In the genomic region with DNA sequence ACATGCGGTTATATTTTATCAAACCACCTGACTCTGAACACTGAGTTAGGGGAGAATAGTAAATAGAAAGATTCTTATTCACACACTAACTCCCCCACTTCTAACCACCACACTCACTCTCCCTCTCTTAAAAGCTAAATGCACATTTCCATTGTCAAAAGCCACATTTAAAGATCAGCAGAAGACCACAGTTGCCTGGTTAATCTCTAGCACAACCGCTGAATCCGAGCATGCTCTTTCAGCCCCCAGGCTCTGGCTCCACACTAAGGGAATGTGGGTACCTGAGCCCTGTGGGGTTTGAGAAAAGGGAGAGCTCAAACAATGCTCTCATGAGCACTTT, we compare ENCODE assay signal across 17 cellular contexts. TPM values are rescaled to one million over a fixed set of nuclear protein-coding genes. Genes with fewer than 3 reads are reported as not detected.
DNase-seq lines count a peak whose midpoint lies in the region; ATAC-seq and TF ChIP-seq lines count a peak whose summit lies in the region.
"Had no signal": no experiment of that assay in that cellular context is flagged by ENCODE, and none has a peak within 500 bp of the region (broad histone marks: within the 10 kb centered on the region; RNA-seq: fewer than 3 reads in every experiment).

No MANE protein-coding gene starts in this region.

- H3K27ac ChIP-seq in gastroesophageal sphincter (peak overlapping the region in 1 of 4 donors; percentile 29), adrenal gland (no peak overlapping the region)
- H3K27ac ChIP-seq: lower lobe of right lung, right lobe of liver, upper lobe of right lung had no signal

- H3K9me3 Mint-ChIP-seq in T-helper 1 cell treated with Interleukin-12 subunit alpha and Interleukin-12 subunit beta and Interleukin-4 antibody, amounts not matched to agents 30 μg/mL and 1 μg/mL, for 36 hours = no peaks in the 10 kb centered on the region
- H3K9me3 Mint-ChIP-seq in activated naive CD8-positive, alpha-beta T cell (ENCODE audit: low read depth) = no peaks in the 10 kb centered on the region
- H3K9me3 Mint-ChIP-seq in naive thymus-derived CD8-positive, alpha-beta T cell = no peaks in the 10 kb centered on the region
- H3K9me3 Mint-ChIP-seq: CD8-positive, alpha-beta memory T cell had no signal

- ATAC-seq in naive thymus-derived CD8-positive, alpha-beta T cell = peak; percentile 74 to 80
- no peak for ATAC-seq in gastroesophageal sphincter
- ATAC-seq: lower lobe of right lung, upper lobe of right lung had no signal

- peak overlapping the region; percentile 40 for H3K4me3 Mint-ChIP-seq in T-helper 1 cell treated with Interleukin-12 subunit alpha and Interleukin-12 subunit beta and Interleukin-4 antibody, amounts not matched to agents 30 μg/mL and 1 μg/mL, for 36 hours
- peak overlapping the region; percentile 51 for H3K4me3 Mint-ChIP-seq in activated naive CD8-positive, alpha-beta T cell
- peak overlapping the region; percentile 25 to 78 (median 58) for H3K4me3 Mint-ChIP-seq in naive thymus-derived CD8-positive, alpha-beta T cell

- peaks cover 14% of the 10 kb centered on the region for H3K36me3 Mint-ChIP-seq in T-helper 1 cell treated with Interleukin-12 subunit alpha and Interleukin-12 subunit beta and Interleukin-4 antibody, amounts not matched to agents 30 μg/mL and 1 μg/mL, for 36 hours (ENCODE audit: low read depth)
- peaks cover 13% of the 10 kb centered on the region for H3K36me3 Mint-ChIP-seq in activated naive CD8-positive, alpha-beta T cell
- peaks cover 0 to 12% (median 9%) of the 10 kb centered on the region in 3 donors for H3K36me3 Mint-ChIP-seq in naive thymus-derived CD8-positive, alpha-beta T cell

- TF ChIP-seq EP300 in gastroesophageal sphincter (IDR thresholded peaks at IDR 0.05) = no peak

- peaks cover 43% of the 10 kb centered on the region for H3K4me1 Mint-ChIP-seq in T-helper 1 cell treated with Interleukin-12 subunit alpha and Interleukin-12 subunit beta and Interleukin-4 antibody, amounts not matched to agents 30 μg/mL and 1 μg/mL, for 36 hours (ENCODE audit: low read depth)
- peaks cover 33% of the 10 kb centered on the region for H3K4me1 Mint-ChIP-seq in activated naive CD8-positive, alpha-beta T cell (ENCODE audit: low read depth)
- H3K4me1 Mint-ChIP-seq in naive thymus-derived CD8-positive, alpha-beta T cell = peaks cover 29 to 41% (median 35%) of the 10 kb centered on the region in 4 donors

- H3K4me1 ChIP-seq in gastroesophageal sphincter (peaks cover 0 to 21% (median 0%) of the 10 kb centered on the region in 3 donors), adrenal gland (replicated peaks in 1 of 2) (peaks cover 0 to 3% of the 10 kb centered on the region in 2 donors)

- H3K4me3 ChIP-seq in Jurkat, Clone E6-1 (ENCODE audit: low read length) = no peak overlapping the region
- H3K4me3 ChIP-seq in gastroesophageal sphincter (no peak overlapping the region), adrenal gland (no peak overlapping the region)
- H3K4me3 ChIP-seq: lower lobe of right lung, right lobe of liver, upper lobe of right lung had no signal

- WGBS in gastroesophageal sphincter (ENCODE audit: low coverage in 1 of 2), 2 donors = 90 to 100% methylated on average over 2 to 3 of the region's 3 CpGs
- WGBS in adrenal gland, 4 donors = 82 to 90% (median 86%) methylated on average over 3 of the region's 3 CpGs

- DNase-seq in T-helper 1 cell (no peak), COR-L47 (lab: John Stamatoyannopoulos, UW) (no peak), adrenal gland (no peak)
- peak; percentile 98 for DNase-seq in Jurkat, Clone E6-1 (ENCODE audit: low read depth, low spot score)
- DNase-seq in naive thymus-derived CD8-positive, alpha-beta T cell = peak in 3 of 10 donors; percentile 15 to 48 (median 31)
- DNase-seq: 8988T; activated CD8-positive, alpha-beta memory T cell treated with anti-CD3 and anti-CD28 coated beads, Interleukin-2, amount 50 U/mL, for 4 hours; effector CD8-positive, alpha-beta T cell; lower lobe of right lung; right lobe of liver; SHP77 treated with DMSO at 0.1 percent for 48 hours; stimulated activated CD4-positive, alpha-beta T cell treated with anti-CD3 and anti-CD28 coated beads, Interleukin-2, amount 100 ng/mL, for 48 hours; upper lobe of right lung had no signal

- no peaks in the 10 kb centered on the region for H3K9me3 ChIP-seq in gastroesophageal sphincter
- H3K9me3 ChIP-seq in adrenal gland (replicated peaks in 1 of 3) = no peaks in the 10 kb centered on the region
- H3K9me3 ChIP-seq: lower lobe of right lung, right lobe of liver, upper lobe of right lung had no signal

- H3K27me3 Mint-ChIP-seq in T-helper 1 cell treated with Interleukin-12 subunit alpha and Interleukin-12 subunit beta and Interleukin-4 antibody, amounts not matched to agents 30 μg/mL and 1 μg/mL, for 36 hours (ENCODE audit: low read depth) = no peaks in the 10 kb centered on the region
- no peaks in the 10 kb centered on the region for H3K27me3 Mint-ChIP-seq in activated naive CD8-positive, alpha-beta T cell
- no peaks in the 10 kb centered on the region for H3K27me3 Mint-ChIP-seq in naive thymus-derived CD8-positive, alpha-beta T cell
- H3K27me3 Mint-ChIP-seq: CD8-positive, alpha-beta memory T cell had no signal

- intact Hi-C loops in adrenal gland (cut with DNase I) = loop anchor here in 1 of 2 donors (5.0 kb wide), 1 partner anchor 65 kb away; no protein-coding TSS in a partner anchor

- H3K36me3 ChIP-seq in gastroesophageal sphincter (no peaks in the 10 kb centered on the region), adrenal gland (replicated peaks in 1 of 2) (no peaks in the 10 kb centered on the region)
- H3K36me3 ChIP-seq: lower lobe of right lung, right lobe of liver, upper lobe of right lung had no signal

- H3K27me3 ChIP-seq in gastroesophageal sphincter = no peaks in the 10 kb centered on the region
- H3K27me3 ChIP-seq in adrenal gland = no peaks in the 10 kb centered on the region
- H3K27me3 ChIP-seq: right lobe of liver, upper lobe of right lung had no signal

- no peak for TF ChIP-seq CTCF in gastroesophageal sphincter (IDR thresholded peaks at IDR 0.05)
- no peak for TF ChIP-seq CTCF in adrenal gland (IDR thresholded peaks at IDR 0.05)

- POLR2A ChIA-PET in naive thymus-derived CD8-positive, alpha-beta T cell (lab: Charles Lee) = no interaction called here

- no peak for TF ChIP-seq POLR2A in gastroesophageal sphincter (IDR thresholded peaks at IDR 0.05)
- no peak for TF ChIP-seq POLR2A in adrenal gland (IDR thresholded peaks at IDR 0.05)

- H3K27ac Mint-ChIP-seq in T-helper 1 cell treated with Interleukin-12 subunit alpha and Interleukin-12 subunit beta and Interleukin-4 antibody, amounts not matched to agents 30 μg/mL and 1 μg/mL, for 36 hours = peak overlapping the region; percentile 37
- peak overlapping the region; percentile 74 for H3K27ac Mint-ChIP-seq in activated naive CD8-positive, alpha-beta T cell
- peak overlapping the region in 9 of 10 donors; percentile 18 to 87 (median 61) for H3K27ac Mint-ChIP-seq in naive thymus-derived CD8-positive, alpha-beta T cell

RNA-seq across cellular contexts. Expression of a gene that starts 35.7 kb away (rescaled TPM):
- polyA plus RNA-seq in Jurkat, Clone E6-1 (2012; ENCODE audit: insufficient read depth, insufficient read length) = 129 TPM
- 10 to 100 TPM; 24.8 to 30.0 TPM for total RNA-seq in naive thymus-derived CD8-positive, alpha-beta T cell
- 100 to 1,000 TPM; 120 to 132 (median 129) TPM for polyA plus RNA-seq in naive thymus-derived CD8-positive, alpha-beta T cell
- total RNA-seq in gastroesophageal sphincter (10 to 100 TPM; 66.1 to 99.7 (median 92.8) TPM), adrenal gland (100 to 1,000 TPM in 2 of 8 donors, 10 to 100 TPM in 6; 49.1 to 194 (median 74.1) TPM)
- 100 to 1,000 TPM in 1 of 3 donors, 10 to 100 TPM in 2; 68.1 to 130 (median 97.5) TPM for polyA plus RNA-seq in adrenal gland
